ENCODE assay signal across 1 cellular context in the genomic region with DNA sequence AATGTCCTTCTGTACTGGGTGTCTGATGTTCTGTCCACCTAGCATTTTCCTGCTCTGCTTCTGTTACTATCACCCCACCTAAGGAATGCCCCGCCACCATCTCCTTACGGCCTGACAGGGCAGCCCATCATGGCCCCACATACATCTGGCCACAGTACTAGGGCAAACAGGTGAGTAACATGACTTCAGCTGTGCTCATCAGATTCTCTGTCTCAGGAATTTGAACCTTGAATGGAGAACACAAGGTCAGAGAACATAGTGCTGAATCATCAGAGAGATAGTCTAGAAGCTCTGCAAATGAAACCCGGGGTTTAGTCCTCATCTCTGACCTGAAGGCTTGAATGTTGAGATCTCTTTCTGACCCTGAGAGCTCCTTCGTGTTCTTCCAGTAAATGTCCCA.
TF ChIP-seq lines count a peak whose summit lies in the region.

No MANE protein-coding gene starts in this region.

TF ChIP-seq in K562, 482 proteins besides CTCF, POLR2A, EP300 and RAD21 (continued from another document):
- TF ChIP-seq, protein P1, sequence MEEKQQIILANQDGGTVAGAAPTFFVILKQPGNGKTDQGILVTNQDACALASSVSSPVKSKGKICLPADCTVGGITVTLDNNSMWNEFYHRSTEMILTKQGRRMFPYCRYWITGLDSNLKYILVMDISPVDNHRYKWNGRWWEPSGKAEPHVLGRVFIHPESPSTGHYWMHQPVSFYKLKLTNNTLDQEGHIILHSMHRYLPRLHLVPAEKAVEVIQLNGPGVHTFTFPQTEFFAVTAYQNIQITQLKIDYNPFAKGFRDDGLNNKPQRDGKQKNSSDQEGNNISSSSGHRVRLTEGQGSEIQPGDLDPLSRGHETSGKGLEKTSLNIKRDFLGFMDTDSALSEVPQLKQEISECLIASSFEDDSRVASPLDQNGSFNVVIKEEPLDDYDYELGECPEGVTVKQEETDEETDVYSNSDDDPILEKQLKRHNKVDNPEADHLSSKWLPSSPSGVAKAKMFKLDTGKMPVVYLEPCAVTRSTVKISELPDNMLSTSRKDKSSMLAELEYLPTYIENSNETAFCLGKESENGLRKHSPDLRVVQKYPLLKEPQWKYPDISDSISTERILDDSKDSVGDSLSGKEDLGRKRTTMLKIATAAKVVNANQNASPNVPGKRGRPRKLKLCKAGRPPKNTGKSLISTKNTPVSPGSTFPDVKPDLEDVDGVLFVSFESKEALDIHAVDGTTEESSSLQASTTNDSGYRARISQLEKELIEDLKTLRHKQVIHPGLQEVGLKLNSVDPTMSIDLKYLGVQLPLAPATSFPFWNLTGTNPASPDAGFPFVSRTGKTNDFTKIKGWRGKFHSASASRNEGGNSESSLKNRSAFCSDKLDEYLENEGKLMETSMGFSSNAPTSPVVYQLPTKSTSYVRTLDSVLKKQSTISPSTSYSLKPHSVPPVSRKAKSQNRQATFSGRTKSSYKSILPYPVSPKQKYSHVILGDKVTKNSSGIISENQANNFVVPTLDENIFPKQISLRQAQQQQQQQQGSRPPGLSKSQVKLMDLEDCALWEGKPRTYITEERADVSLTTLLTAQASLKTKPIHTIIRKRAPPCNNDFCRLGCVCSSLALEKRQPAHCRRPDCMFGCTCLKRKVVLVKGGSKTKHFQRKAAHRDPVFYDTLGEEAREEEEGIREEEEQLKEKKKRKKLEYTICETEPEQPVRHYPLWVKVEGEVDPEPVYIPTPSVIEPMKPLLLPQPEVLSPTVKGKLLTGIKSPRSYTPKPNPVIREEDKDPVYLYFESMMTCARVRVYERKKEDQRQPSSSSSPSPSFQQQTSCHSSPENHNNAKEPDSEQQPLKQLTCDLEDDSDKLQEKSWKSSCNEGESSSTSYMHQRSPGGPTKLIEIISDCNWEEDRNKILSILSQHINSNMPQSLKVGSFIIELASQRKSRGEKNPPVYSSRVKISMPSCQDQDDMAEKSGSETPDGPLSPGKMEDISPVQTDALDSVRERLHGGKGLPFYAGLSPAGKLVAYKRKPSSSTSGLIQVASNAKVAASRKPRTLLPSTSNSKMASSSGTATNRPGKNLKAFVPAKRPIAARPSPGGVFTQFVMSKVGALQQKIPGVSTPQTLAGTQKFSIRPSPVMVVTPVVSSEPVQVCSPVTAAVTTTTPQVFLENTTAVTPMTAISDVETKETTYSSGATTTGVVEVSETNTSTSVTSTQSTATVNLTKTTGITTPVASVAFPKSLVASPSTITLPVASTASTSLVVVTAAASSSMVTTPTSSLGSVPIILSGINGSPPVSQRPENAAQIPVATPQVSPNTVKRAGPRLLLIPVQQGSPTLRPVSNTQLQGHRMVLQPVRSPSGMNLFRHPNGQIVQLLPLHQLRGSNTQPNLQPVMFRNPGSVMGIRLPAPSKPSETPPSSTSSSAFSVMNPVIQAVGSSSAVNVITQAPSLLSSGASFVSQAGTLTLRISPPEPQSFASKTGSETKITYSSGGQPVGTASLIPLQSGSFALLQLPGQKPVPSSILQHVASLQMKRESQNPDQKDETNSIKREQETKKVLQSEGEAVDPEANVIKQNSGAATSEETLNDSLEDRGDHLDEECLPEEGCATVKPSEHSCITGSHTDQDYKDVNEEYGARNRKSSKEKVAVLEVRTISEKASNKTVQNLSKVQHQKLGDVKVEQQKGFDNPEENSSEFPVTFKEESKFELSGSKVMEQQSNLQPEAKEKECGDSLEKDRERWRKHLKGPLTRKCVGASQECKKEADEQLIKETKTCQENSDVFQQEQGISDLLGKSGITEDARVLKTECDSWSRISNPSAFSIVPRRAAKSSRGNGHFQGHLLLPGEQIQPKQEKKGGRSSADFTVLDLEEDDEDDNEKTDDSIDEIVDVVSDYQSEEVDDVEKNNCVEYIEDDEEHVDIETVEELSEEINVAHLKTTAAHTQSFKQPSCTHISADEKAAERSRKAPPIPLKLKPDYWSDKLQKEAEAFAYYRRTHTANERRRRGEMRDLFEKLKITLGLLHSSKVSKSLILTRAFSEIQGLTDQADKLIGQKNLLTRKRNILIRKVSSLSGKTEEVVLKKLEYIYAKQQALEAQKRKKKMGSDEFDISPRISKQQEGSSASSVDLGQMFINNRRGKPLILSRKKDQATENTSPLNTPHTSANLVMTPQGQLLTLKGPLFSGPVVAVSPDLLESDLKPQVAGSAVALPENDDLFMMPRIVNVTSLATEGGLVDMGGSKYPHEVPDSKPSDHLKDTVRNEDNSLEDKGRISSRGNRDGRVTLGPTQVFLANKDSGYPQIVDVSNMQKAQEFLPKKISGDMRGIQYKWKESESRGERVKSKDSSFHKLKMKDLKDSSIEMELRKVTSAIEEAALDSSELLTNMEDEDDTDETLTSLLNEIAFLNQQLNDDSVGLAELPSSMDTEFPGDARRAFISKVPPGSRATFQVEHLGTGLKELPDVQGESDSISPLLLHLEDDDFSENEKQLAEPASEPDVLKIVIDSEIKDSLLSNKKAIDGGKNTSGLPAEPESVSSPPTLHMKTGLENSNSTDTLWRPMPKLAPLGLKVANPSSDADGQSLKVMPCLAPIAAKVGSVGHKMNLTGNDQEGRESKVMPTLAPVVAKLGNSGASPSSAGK (IDR thresholded peaks at IDR 0.05), result no peak
- no peak for TF ChIP-seq NCOR1 (IDR thresholded peaks at IDR 0.05)
- no peak for TF ChIP-seq MXD1 (CRISPR knock-in tag; IDR thresholded peaks at IDR 0.05; ENCODE audit: borderline replicate concordance, poor library complexity, severe bottlenecking)
- TF ChIP-seq CHD2 (IDR thresholded peaks at IDR 0.05; ENCODE audit: low read depth, low read length), result no peak
- no peak for TF ChIP-seq SAFB2 (IDR thresholded peaks at IDR 0.05; ENCODE audit: borderline replicate concordance, low read depth, low read length, severe bottlenecking)
- TF ChIP-seq CHD1 (IDR thresholded peaks at IDR 0.05; ENCODE audit: low read length), result no peak
- no peak for TF ChIP-seq TEAD2 (tag; IDR thresholded peaks at IDR 0.05)
- no peak for TF ChIP-seq MAZ (CRISPR knock-in tag; conservative IDR thresholded peaks at IDR 0.05 in 1 of 2, IDR thresholded peaks at IDR 0.05 in 1 of 2)
